Comparison of ENCODE assay signal across 35 cellular contexts in the genomic region with DNA sequence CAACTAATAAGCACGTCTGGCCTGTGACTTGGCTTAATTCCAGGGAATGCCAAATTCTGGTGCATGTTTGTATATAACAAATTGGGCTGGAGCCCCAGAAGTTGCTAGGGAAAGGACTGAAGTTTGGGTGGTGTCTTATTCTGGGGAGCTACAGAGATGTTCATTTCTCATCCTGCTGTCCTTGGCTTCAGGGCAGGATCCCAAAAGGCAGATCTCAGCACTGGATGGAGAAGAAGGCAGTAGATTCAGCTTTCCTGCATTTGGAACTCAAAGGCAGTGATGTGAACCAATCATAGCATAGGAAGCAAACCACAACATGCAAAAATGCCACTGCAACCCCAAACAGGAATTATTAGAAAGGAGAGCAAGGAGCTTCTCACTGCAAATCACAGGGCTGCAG.
"Had no signal": no experiment of that assay in that cellular context is flagged by ENCODE, and none has a peak within 500 bp of the region (broad histone marks: within the 10 kb centered on the region; RNA-seq: fewer than 3 reads in every experiment).

No MANE protein-coding gene starts in this region.

- ATAC-seq: activated CD8-positive, alpha-beta T cell treated with anti-CD3 and anti-CD28 coated beads for 36 hours; activated naive CD4-positive, alpha-beta T cell treated with anti-CD3 and anti-CD28 coated beads, Interleukin-2, amount 50 U/mL, for 72 hours; activated T-cell treated with anti-CD3 and anti-CD28 coated beads, Interleukin-2, amount 50 U/mL, for 4 hours; activated T-cell treated with anti-CD3 and anti-CD28 coated beads, Interleukin-2, amount 50 U/mL, for 72 hours; activated T-helper 17 cell treated with anti-CD3 and anti-CD28 coated beads, Interleukin-2, amount 50 U/mL, for 72 hours; body of pancreas had no signal

- H3K9me3 Mint-ChIP-seq: activated B cell treated with CpG ODN at 0.5 μM for 24 hours; activated CD4-positive, alpha-beta memory T cell treated with anti-CD3 and anti-CD28 coated beads for 36 hours; activated CD8-positive, alpha-beta T cell treated with anti-CD3 and anti-CD28 coated beads for 36 hours; activated naive CD4-positive, alpha-beta T cell treated with anti-CD3 and anti-CD28 coated beads for 36 hours; activated T-cell treated with anti-CD3 and anti-CD28 coated beads, Interleukin-2, amount 50 U/mL, for 4 hours; activated T-helper 17 cell treated with anti-CD3 and anti-CD28 coated beads, Interleukin-2, amount 50 U/mL, for 72 hours; T-helper 2 cell treated with Interferon-gamma antibody and Interleukin-4, amounts not matched to agents 5 μg/mL and 100 μg/mL, for 36 hours had no signal

- H3K27ac Mint-ChIP-seq: activated B cell treated with CpG ODN at 0.5 μM for 24 hours; activated CD4-positive, alpha-beta memory T cell treated with anti-CD3 and anti-CD28 coated beads for 36 hours; activated CD4-positive, alpha-beta T cell treated with anti-CD3 and anti-CD28 coated beads, Interleukin-2, amount 10 ng/mL, durations not matched to agents 24 days and 14 days; activated CD8-positive, alpha-beta T cell treated with anti-CD3 and anti-CD28 coated beads for 36 hours; activated naive CD4-positive, alpha-beta T cell treated with anti-CD3 and anti-CD28 coated beads for 36 hours; activated naive CD4-positive, alpha-beta T cell treated with anti-CD3 and anti-CD28 coated beads, Interleukin-2, amount 50 U/mL, for 72 hours; activated naive CD8-positive, alpha-beta T cell treated with anti-CD3 and anti-CD28 coated beads for 36 hours; activated T-cell treated with anti-CD3 and anti-CD28 coated beads, Interleukin-2, amount 50 U/mL, for 72 hours; activated T-helper 1 cell treated with anti-CD3 and anti-CD28 coated beads, Interleukin-12 subunit alpha, Interleukin-12 subunit beta, Interleukin-2, Interleukin-4 antibody, amounts not matched to agents 30 ng/mL and 10 ng/mL and 1 ng/mL, durations not matched to agents 14 hours and 24 hours and 36 hours; activated T-helper 17 cell treated with anti-CD3 and anti-CD28 coated beads, Interleukin-2, amount 50 U/mL, for 72 hours; T-helper 1 cell treated with Interleukin-12 subunit alpha and Interleukin-12 subunit beta and Interleukin-4 antibody, amounts not matched to agents 30 μg/mL and 1 μg/mL, for 36 hours; T-helper 2 cell treated with Interferon-gamma antibody and Interleukin-4, amounts not matched to agents 5 μg/mL and 100 μg/mL, for 36 hours had no signal

- H3K36me3 ChIP-seq: adrenal gland, brain microvascular endothelial cell, breast epithelium had no signal

- H3K36me3 Mint-ChIP-seq: activated CD4-positive, alpha-beta memory T cell treated with anti-CD3 and anti-CD28 coated beads for 36 hours; activated naive CD8-positive, alpha-beta T cell treated with anti-CD3 and anti-CD28 coated beads for 36 hours had no signal

- H3K4me1 ChIP-seq: body of pancreas, breast epithelium had no signal

- H3K9me3 ChIP-seq: adrenal gland, body of pancreas, breast epithelium had no signal

- H3K27me3 Mint-ChIP-seq: activated B cell treated with CpG ODN at 0.5 μM for 24 hours; activated CD4-positive, alpha-beta T cell treated with anti-CD3 and anti-CD28 coated beads, Interleukin-2, amount 10 ng/mL, durations not matched to agents 24 days and 14 days had no signal

- H3K27ac ChIP-seq: adrenal gland, body of pancreas, brain microvascular endothelial cell, breast epithelium, VCaP had no signal

- H3K4me3 Mint-ChIP-seq: activated B cell treated with CpG ODN at 0.5 μM for 24 hours; activated CD4-positive, alpha-beta memory T cell treated with anti-CD3 and anti-CD28 coated beads for 36 hours; activated CD4-positive, alpha-beta T cell treated with anti-CD3 and anti-CD28 coated beads, Interleukin-2, amount 10 ng/mL, durations not matched to agents 24 days and 14 days; activated CD8-positive, alpha-beta T cell treated with anti-CD3 and anti-CD28 coated beads for 36 hours; activated naive CD4-positive, alpha-beta T cell treated with anti-CD3 and anti-CD28 coated beads for 36 hours; activated naive CD8-positive, alpha-beta T cell treated with anti-CD3 and anti-CD28 coated beads for 36 hours; activated T-cell treated with anti-CD3 and anti-CD28 coated beads, Interleukin-2, amount 50 U/mL, for 4 hours; activated T-cell treated with anti-CD3 and anti-CD28 coated beads, Interleukin-2, amount 50 U/mL, for 72 hours; activated T-helper 1 cell treated with anti-CD3 and anti-CD28 coated beads, Interleukin-12 subunit alpha, Interleukin-12 subunit beta, Interleukin-2, Interleukin-4 antibody, amounts not matched to agents 30 ng/mL and 10 ng/mL and 1 ng/mL, durations not matched to agents 14 hours and 24 hours and 36 hours; activated T-helper 17 cell treated with anti-CD3 and anti-CD28 coated beads, Interleukin-2, amount 50 U/mL, for 72 hours; T-helper 1 cell treated with Interleukin-12 subunit alpha and Interleukin-12 subunit beta and Interleukin-4 antibody, amounts not matched to agents 30 μg/mL and 1 μg/mL, for 36 hours; T-helper 2 cell treated with Interferon-gamma antibody and Interleukin-4, amounts not matched to agents 5 μg/mL and 100 μg/mL, for 36 hours had no signal

- H3K4me1 Mint-ChIP-seq: activated B cell treated with CpG ODN at 0.5 μM for 24 hours; activated CD4-positive, alpha-beta T cell treated with anti-CD3 and anti-CD28 coated beads, Interleukin-2, amount 10 ng/mL, durations not matched to agents 24 days and 14 days; activated naive CD8-positive, alpha-beta T cell treated with anti-CD3 and anti-CD28 coated beads for 36 hours; activated T-helper 17 cell treated with anti-CD3 and anti-CD28 coated beads, Interleukin-2, amount 50 U/mL, for 72 hours had no signal

- H3K4me3 ChIP-seq: adrenal gland, body of pancreas, breast epithelium had no signal

- DNase-seq: activated B cell treated with CpG ODN at 0.5 μM for 24 hours; activated CD4-positive, alpha-beta memory T cell treated with anti-CD3 and anti-CD28 coated beads for 36 hours; activated CD4-positive, alpha-beta T cell treated with anti-CD3 and anti-CD28 coated beads for 4 hours; activated CD4-positive, alpha-beta T cell treated with anti-CD3 and anti-CD28 coated beads, Interleukin-2, amount 10 ng/mL, durations not matched to agents 24 days and 14 days; activated CD4-positive, alpha-beta T cell treated with anti-CD3 and anti-CD28 coated beads, Interleukin-2, amount 50 U/mL, for 1 hour; activated CD4-positive, alpha-beta T cell treated with anti-CD3 and anti-CD28 coated beads, Interleukin-2, amount 50 U/mL, for 4 hours; activated CD4-positive, CD25-positive, alpha-beta regulatory T cell treated with anti-CD3 and anti-CD28 coated beads, Interleukin-2, amount 50 U/mL, for 72 hours; activated CD8-positive, alpha-beta memory T cell treated with anti-CD3 and anti-CD28 coated beads, Interleukin-2, amount 50 U/mL, for 4 hours; activated CD8-positive, alpha-beta T cell treated with anti-CD3 and anti-CD28 coated beads for 36 hours; activated effector memory CD4-positive, alpha-beta T cell treated with anti-CD3 and anti-CD28 coated beads, Interleukin-2, amount 50 U/mL, for 16 hours; activated gamma-delta T cell treated with Interleukin-2 at 50 U/mL for 16 hours; activated naive CD4-positive, alpha-beta T cell; activated naive CD4-positive, alpha-beta T cell treated with anti-CD3 and anti-CD28 coated beads for 36 hours; activated naive CD4-positive, alpha-beta T cell treated with anti-CD3 and anti-CD28 coated beads, Interleukin-2, amount 50 U/mL, for 16 hours; activated naive CD8-positive, alpha-beta T cell treated with anti-CD3 and anti-CD28 coated beads for 36 hours; activated T-cell treated with anti-CD3 and anti-CD28 coated beads for 4 hours; activated T-cell treated with anti-CD3 and anti-CD28 coated beads, Interleukin-2, amount 50 U/mL, for 1 hour; activated T-cell treated with anti-CD3 and anti-CD28 coated beads, Interleukin-2, amount 50 U/mL, for 4 hours; activated T-cell treated with anti-CD3 and anti-CD28 coated beads, Interleukin-2, amount 50 U/mL, for 72 hours; adrenal gland; amniotic stem cell; aorta; body of pancreas; brain microvascular endothelial cell; central memory CD4-positive, alpha-beta T cell; T-helper 1 cell; T-helper 2 cell; T-helper 9 cell had no signal

- H3K27me3 ChIP-seq: adrenal gland, body of pancreas, brain microvascular endothelial cell, breast epithelium had no signal
